ENCODE assay signal across 1 cellular context in the genomic region with DNA sequence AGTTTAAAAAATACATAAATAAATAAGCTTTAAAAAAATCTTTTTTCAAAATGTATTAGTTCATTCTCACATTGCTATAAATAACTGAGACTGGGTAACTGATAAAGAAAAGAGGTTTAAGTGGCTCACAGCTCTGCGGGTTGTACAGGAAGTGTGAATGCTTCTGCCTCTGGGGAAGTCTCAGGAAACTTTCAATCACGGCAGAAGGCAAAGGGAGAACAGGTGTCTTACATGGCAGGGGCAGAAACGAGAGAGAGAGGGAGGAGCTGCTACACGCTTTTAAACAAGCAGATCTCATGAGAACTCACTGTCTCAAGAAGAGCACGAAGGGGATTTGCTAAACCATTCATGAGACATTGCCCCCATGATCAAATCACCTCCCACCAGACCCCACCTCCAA.
A peak's percentile ranks its signal among the peaks of the same experiment; 100 is the strongest.
TF ChIP-seq lines count a peak whose summit lies in the region.

No MANE protein-coding gene starts in this region.

TF ChIP-seq in GM12878, 131 proteins besides CTCF, POLR2A, EP300 and RAD21 (continued from another document and continues in another):
- TF ChIP-seq TCF12 (IDR thresholded peaks at IDR 0.05; ENCODE audit: low read depth, low read length), result peak; percentile 96
- peak; percentile 76 for TF ChIP-seq MTA2 (IDR thresholded peaks at IDR 0.05; ENCODE audit: low read depth)
- peak; percentile 91 for TF ChIP-seq MEF2A (IDR thresholded peaks at IDR 0.05; ENCODE audit: insufficient read depth, low read depth, low read length)
- TF ChIP-seq CBX5 (IDR thresholded peaks at IDR 0.05; ENCODE audit: low read depth), result peak; percentile 91; the same call in 1 of the 2 replicates
- TF ChIP-seq BCL11A (IDR thresholded peaks at IDR 0.05; ENCODE audit: low read depth, low read length), result peak; percentile 75
- TF ChIP-seq SMAD1 (IDR thresholded peaks at IDR 0.05; ENCODE audit: low read depth, partially characterized antibody), result no peak
- TF ChIP-seq, protein P1, sequence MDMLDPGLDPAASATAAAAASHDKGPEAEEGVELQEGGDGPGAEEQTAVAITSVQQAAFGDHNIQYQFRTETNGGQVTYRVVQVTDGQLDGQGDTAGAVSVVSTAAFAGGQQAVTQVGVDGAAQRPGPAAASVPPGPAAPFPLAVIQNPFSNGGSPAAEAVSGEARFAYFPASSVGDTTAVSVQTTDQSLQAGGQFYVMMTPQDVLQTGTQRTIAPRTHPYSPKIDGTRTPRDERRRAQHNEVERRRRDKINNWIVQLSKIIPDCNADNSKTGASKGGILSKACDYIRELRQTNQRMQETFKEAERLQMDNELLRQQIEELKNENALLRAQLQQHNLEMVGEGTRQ (IDR thresholded peaks at IDR 0.05; ENCODE audit: borderline replicate concordance, low read depth, low read length), result no peak; the same call in 1 of the 2 replicates
- peak; percentile 90 for TF ChIP-seq NFIC (IDR thresholded peaks at IDR 0.05; ENCODE audit: low read depth, low read length)
- peak; percentile 77; the same call in 1 of the 2 replicates for TF ChIP-seq MTA3 (IDR thresholded peaks at IDR 0.05; ENCODE audit: borderline replicate concordance, low read length)
- TF ChIP-seq, protein P2, sequence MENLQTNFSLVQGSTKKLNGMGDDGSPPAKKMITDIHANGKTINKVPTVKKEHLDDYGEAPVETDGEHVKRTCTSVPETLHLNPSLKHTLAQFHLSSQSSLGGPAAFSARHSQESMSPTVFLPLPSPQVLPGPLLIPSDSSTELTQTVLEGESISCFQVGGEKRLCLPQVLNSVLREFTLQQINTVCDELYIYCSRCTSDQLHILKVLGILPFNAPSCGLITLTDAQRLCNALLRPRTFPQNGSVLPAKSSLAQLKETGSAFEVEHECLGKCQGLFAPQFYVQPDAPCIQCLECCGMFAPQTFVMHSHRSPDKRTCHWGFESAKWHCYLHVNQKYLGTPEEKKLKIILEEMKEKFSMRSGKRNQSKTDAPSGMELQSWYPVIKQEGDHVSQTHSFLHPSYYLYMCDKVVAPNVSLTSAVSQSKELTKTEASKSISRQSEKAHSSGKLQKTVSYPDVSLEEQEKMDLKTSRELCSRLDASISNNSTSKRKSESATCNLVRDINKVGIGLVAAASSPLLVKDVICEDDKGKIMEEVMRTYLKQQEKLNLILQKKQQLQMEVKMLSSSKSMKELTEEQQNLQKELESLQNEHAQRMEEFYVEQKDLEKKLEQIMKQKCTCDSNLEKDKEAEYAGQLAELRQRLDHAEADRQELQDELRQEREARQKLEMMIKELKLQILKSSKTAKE (IDR thresholded peaks at IDR 0.05; ENCODE audit: low read depth, poor library complexity, severe bottlenecking), result peak; percentile 89
- no peak; the same call in 1 of the 2 replicates for TF ChIP-seq POLR2AphosphoS5 (IDR thresholded peaks at IDR 0.05; ENCODE audit: low read length)
- peak; percentile 93 to 95 for TF ChIP-seq IKZF2 (IDR thresholded peaks at IDR 0.05)
- no peak for TF ChIP-seq MYB (IDR thresholded peaks at IDR 0.05; ENCODE audit: borderline replicate concordance, low read depth, low read length)
- TF ChIP-seq HDGF (IDR thresholded peaks at IDR 0.05), result no peak
- peak; percentile 95 for TF ChIP-seq RUNX3 (IDR thresholded peaks at IDR 0.05; ENCODE audit: low read length)
- TF ChIP-seq, protein P3, sequence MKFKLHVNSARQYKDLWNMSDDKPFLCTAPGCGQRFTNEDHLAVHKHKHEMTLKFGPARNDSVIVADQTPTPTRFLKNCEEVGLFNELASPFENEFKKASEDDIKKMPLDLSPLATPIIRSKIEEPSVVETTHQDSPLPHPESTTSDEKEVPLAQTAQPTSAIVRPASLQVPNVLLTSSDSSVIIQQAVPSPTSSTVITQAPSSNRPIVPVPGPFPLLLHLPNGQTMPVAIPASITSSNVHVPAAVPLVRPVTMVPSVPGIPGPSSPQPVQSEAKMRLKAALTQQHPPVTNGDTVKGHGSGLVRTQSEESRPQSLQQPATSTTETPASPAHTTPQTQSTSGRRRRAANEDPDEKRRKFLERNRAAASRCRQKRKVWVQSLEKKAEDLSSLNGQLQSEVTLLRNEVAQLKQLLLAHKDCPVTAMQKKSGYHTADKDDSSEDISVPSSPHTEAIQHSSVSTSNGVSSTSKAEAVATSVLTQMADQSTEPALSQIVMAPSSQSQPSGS (IDR thresholded peaks at IDR 0.05; ENCODE audit: low read length), result peak; percentile 86
- TF ChIP-seq TAF1 (IDR thresholded peaks at IDR 0.05; ENCODE audit: borderline replicate concordance, low read depth, low read length), result 0 out of 2 replicates have a peak, but pooled peaks have one; percentile 30
- no peak for TF ChIP-seq ESRRA (IDR thresholded peaks at IDR 0.05; ENCODE audit: low read length)
- peak; percentile 64 for TF ChIP-seq CREB1 (IDR thresholded peaks at IDR 0.05; ENCODE audit: low read depth)
- TF ChIP-seq ZNF384 (IDR thresholded peaks at IDR 0.05; ENCODE audit: borderline replicate concordance, low read depth, low read length), result 0 out of 2 replicates have a peak, but pooled peaks have one; percentile 21
- TF ChIP-seq, protein P4, sequence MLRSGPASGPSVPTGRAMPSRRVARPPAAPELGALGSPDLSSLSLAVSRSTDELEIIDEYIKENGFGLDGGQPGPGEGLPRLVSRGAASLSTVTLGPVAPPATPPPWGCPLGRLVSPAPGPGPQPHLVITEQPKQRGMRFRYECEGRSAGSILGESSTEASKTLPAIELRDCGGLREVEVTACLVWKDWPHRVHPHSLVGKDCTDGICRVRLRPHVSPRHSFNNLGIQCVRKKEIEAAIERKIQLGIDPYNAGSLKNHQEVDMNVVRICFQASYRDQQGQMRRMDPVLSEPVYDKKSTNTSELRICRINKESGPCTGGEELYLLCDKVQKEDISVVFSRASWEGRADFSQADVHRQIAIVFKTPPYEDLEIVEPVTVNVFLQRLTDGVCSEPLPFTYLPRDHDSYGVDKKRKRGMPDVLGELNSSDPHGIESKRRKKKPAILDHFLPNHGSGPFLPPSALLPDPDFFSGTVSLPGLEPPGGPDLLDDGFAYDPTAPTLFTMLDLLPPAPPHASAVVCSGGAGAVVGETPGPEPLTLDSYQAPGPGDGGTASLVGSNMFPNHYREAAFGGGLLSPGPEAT (IDR thresholded peaks at IDR 0.05; ENCODE audit: low read depth), result peak; percentile 90
- peak; percentile 66; the same call in 1 of the 3 replicates for TF ChIP-seq POU2F2 (IDR thresholded peaks at IDR 0.05; ENCODE audit: borderline replicate concordance, low read depth, low read length)
- TF ChIP-seq, protein P5, sequence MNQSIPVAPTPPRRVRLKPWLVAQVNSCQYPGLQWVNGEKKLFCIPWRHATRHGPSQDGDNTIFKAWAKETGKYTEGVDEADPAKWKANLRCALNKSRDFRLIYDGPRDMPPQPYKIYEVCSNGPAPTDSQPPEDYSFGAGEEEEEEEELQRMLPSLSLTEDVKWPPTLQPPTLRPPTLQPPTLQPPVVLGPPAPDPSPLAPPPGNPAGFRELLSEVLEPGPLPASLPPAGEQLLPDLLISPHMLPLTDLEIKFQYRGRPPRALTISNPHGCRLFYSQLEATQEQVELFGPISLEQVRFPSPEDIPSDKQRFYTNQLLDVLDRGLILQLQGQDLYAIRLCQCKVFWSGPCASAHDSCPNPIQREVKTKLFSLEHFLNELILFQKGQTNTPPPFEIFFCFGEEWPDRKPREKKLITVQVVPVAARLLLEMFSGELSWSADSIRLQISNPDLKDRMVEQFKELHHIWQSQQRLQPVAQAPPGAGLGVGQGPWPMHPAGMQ (IDR thresholded peaks at IDR 0.05; ENCODE audit: borderline replicate concordance), result peak; percentile 19; the same call in 1 of the 2 replicates
- peak; percentile 85 for TF ChIP-seq ATF7 (IDR thresholded peaks at IDR 0.05; ENCODE audit: low read depth)
- peak; percentile 92 for TF ChIP-seq EED (IDR thresholded peaks at IDR 0.05; ENCODE audit: low read depth)
- TF ChIP-seq, protein P6, sequence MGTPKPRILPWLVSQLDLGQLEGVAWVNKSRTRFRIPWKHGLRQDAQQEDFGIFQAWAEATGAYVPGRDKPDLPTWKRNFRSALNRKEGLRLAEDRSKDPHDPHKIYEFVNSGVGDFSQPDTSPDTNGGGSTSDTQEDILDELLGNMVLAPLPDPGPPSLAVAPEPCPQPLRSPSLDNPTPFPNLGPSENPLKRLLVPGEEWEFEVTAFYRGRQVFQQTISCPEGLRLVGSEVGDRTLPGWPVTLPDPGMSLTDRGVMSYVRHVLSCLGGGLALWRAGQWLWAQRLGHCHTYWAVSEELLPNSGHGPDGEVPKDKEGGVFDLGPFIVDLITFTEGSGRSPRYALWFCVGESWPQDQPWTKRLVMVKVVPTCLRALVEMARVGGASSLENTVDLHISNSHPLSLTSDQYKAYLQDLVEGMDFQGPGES (IDR thresholded peaks at IDR 0.05), result no peak
- 0 out of 2 replicates have a peak, but pooled peaks have one; percentile 51 for TF ChIP-seq GABPA (IDR thresholded peaks at IDR 0.05; ENCODE audit: low read depth)
- TF ChIP-seq, protein P7, sequence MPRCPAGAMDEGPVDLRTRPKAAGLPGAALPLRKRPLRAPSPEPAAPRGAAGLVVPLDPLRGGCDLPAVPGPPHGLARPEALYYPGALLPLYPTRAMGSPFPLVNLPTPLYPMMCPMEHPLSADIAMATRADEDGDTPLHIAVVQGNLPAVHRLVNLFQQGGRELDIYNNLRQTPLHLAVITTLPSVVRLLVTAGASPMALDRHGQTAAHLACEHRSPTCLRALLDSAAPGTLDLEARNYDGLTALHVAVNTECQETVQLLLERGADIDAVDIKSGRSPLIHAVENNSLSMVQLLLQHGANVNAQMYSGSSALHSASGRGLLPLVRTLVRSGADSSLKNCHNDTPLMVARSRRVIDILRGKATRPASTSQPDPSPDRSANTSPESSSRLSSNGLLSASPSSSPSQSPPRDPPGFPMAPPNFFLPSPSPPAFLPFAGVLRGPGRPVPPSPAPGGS (IDR thresholded peaks at IDR 0.05; ENCODE audit: borderline replicate concordance, insufficient read depth, low read depth, low read length, poor library complexity, severe bottlenecking), result peak; percentile 52
- peak; percentile 27; the same call in 1 of the 2 replicates for TF ChIP-seq ZBED1 (IDR thresholded peaks at IDR 0.05; ENCODE audit: borderline replicate concordance)
- peak; percentile 89 for TF ChIP-seq MEF2B (IDR thresholded peaks at IDR 0.05; ENCODE audit: partially characterized antibody, poor library complexity, severe bottlenecking)
- TF ChIP-seq, protein P8, sequence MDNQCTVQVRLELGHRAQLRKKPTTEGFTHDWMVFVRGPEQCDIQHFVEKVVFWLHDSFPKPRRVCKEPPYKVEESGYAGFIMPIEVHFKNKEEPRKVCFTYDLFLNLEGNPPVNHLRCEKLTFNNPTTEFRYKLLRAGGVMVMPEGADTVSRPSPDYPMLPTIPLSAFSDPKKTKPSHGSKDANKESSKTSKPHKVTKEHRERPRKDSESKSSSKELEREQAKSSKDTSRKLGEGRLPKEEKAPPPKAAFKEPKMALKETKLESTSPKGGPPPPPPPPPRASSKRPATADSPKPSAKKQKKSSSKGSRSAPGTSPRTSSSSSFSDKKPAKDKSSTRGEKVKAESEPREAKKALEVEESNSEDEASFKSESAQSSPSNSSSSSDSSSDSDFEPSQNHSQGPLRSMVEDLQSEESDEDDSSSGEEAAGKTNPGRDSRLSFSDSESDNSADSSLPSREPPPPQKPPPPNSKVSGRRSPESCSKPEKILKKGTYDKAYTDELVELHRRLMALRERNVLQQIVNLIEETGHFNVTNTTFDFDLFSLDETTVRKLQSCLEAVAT (IDR thresholded peaks at IDR 0.05), result peak; percentile 49; the same call in 1 of the 2 replicates
- TF ChIP-seq FOXM1 (IDR thresholded peaks at IDR 0.05; ENCODE audit: low read depth, low read length), result peak; percentile 88
- peak; percentile 76; the same call in 1 of the 2 replicates for TF ChIP-seq NBN (IDR thresholded peaks at IDR 0.05)
- TF ChIP-seq, protein P9, sequence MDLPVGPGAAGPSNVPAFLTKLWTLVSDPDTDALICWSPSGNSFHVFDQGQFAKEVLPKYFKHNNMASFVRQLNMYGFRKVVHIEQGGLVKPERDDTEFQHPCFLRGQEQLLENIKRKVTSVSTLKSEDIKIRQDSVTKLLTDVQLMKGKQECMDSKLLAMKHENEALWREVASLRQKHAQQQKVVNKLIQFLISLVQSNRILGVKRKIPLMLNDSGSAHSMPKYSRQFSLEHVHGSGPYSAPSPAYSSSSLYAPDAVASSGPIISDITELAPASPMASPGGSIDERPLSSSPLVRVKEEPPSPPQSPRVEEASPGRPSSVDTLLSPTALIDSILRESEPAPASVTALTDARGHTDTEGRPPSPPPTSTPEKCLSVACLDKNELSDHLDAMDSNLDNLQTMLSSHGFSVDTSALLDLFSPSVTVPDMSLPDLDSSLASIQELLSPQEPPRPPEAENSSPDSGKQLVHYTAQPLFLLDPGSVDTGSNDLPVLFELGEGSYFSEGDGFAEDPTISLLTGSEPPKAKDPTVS (IDR thresholded peaks at IDR 0.05; ENCODE audit: low read depth, low read length), result no peak
- peak; percentile 70; the same call in 1 of the 2 replicates for TF ChIP-seq CREM (IDR thresholded peaks at IDR 0.05; ENCODE audit: low read depth)
- no peak for TF ChIP-seq KLF5 (IDR thresholded peaks at IDR 0.05; ENCODE audit: partially characterized antibody)
- TF ChIP-seq TCF3 (IDR thresholded peaks at IDR 0.05; ENCODE audit: borderline replicate concordance, insufficient read depth, low read depth, low read length), result peak; percentile 89; the same call in 1 of the 2 replicates
- peak; percentile 74 for TF ChIP-seq IKZF1 (conservative IDR thresholded peaks at IDR 0.05)
- peak in 1 of 2 experiments; percentile 83; a peak in 2 of 4 replicates for TF ChIP-seq ETV6 (conservative IDR thresholded peaks at IDR 0.05 in 1 of 2, IDR thresholded peaks at IDR 0.05 in 1 of 2; ENCODE audit: borderline replicate concordance in 1 of 2, low read depth in 1 of 2)
- peak; percentile 44 to 64; a peak in 2 of 4 replicates for TF ChIP-seq BHLHE40 (IDR thresholded peaks at IDR 0.05; ENCODE audit: borderline replicate concordance in 1 of 2, low read depth in 2 of 2, low read length in 1 of 2)
- no peak for TF ChIP-seq LARP7 (IDR thresholded peaks at IDR 0.05)
